Comparison of ENCODE assay signal across 1 cellular context in genomic region chr6:28648035-28648877, GRCh38.
A peak's percentile ranks its signal among the peaks of the same experiment; 100 is the strongest.
TF ChIP-seq lines count a peak whose summit lies in the region.

No MANE protein-coding gene starts in this region.

TF ChIP-seq in HepG2, 621 proteins besides CTCF, POLR2A, EP300 and RAD21 (continued from another document and continues in another):
- TF ChIP-seq REST (IDR thresholded peaks at IDR 0.05; ENCODE audit: borderline replicate concordance in 1 of 2, low read depth in 1 of 2, low read length in 2 of 2) (no peak), NR1H2 (CRISPR knock-in tag; IDR thresholded peaks at IDR 0.05; ENCODE audit: borderline replicate concordance, low read depth) (no peak), SYNCRIP (IDR thresholded peaks at IDR 0.05; ENCODE audit: insufficient read depth, low read depth, low read length) (no peak), ZNF281 (CRISPR knock-in tag; IDR thresholded peaks at IDR 0.05; ENCODE audit: borderline replicate concordance) (no peak), CAMTA2 (CRISPR knock-in tag; IDR thresholded peaks at IDR 0.05; ENCODE audit: borderline replicate concordance) (no peak), FOSL2 (CRISPR knock-in tag; IDR thresholded peaks at IDR 0.05) (peak; percentile 16; the same call in 1 of the 2 replicates), RARA (CRISPR knock-in tag; IDR thresholded peaks at IDR 0.05) (no peak), TAF15 (IDR thresholded peaks at IDR 0.05; ENCODE audit: low read depth, low read length, poor library complexity, severe bottlenecking) (no peak), ZNF207 (IDR thresholded peaks at IDR 0.05; ENCODE audit: borderline replicate concordance) (no peak), SP5 (CRISPR knock-in tag; IDR thresholded peaks at IDR 0.05; ENCODE audit: borderline replicate concordance, low read depth) (no peak), ZNF619 (CRISPR knock-in tag; IDR thresholded peaks at IDR 0.05) (0 out of 2 replicates have a peak, but pooled peaks have one; percentile 21), ZNF547 (CRISPR knock-in tag; IDR thresholded peaks at IDR 0.05) (no peak), NBN (conservative IDR thresholded peaks at IDR 0.05) (no peak), RFX1 (IDR thresholded peaks at IDR 0.05) (no peak), ZNF713 (CRISPR knock-in tag; IDR thresholded peaks at IDR 0.05) (no peak), ZFP90 (CRISPR knock-in tag; IDR thresholded peaks at IDR 0.05; ENCODE audit: borderline replicate concordance) (no peak), CHD2 (IDR thresholded peaks at IDR 0.05; ENCODE audit: low read depth, low read length) (no peak), IRF2 (CRISPR knock-in tag; IDR thresholded peaks at IDR 0.05) (0 out of 2 replicates have a peak, but pooled peaks have one; percentile 32), ZNF33B (CRISPR knock-in tag; IDR thresholded peaks at IDR 0.05) (no peak), AHR (CRISPR knock-in tag; IDR thresholded peaks at IDR 0.05) (no peak), CBX5 (CRISPR knock-in tag; IDR thresholded peaks at IDR 0.05; ENCODE audit: borderline replicate concordance) (no peak), ZNF788 (CRISPR knock-in tag; IDR thresholded peaks at IDR 0.05; ENCODE audit: borderline replicate concordance) (no peak; the same call in 1 of the 2 replicates), BRCA1 (CRISPR knock-in tag; IDR thresholded peaks at IDR 0.05) (no peak), ZNF441 (CRISPR knock-in tag; IDR thresholded peaks at IDR 0.05; ENCODE audit: borderline replicate concordance) (no peak), ZFP36L2 (CRISPR knock-in tag; IDR thresholded peaks at IDR 0.05) (0 out of 2 replicates have a peak, but pooled peaks have one; percentile 58), KLF11 (CRISPR knock-in tag; IDR thresholded peaks at IDR 0.05) (peak; percentile 61; the same call in 1 of the 2 replicates), GPBP1L1 (CRISPR knock-in tag; IDR thresholded peaks at IDR 0.05) (no peak), HDAC2 (CRISPR knock-in tag; IDR thresholded peaks at IDR 0.05) (peak; percentile 51; the same call in 1 of the 2 replicates), GZF1 (CRISPR knock-in tag; IDR thresholded peaks at IDR 0.05) (no peak), ZBTB37 (CRISPR knock-in tag; IDR thresholded peaks at IDR 0.05) (no peak), KDM2A (CRISPR knock-in tag; IDR thresholded peaks at IDR 0.05; ENCODE audit: borderline replicate concordance, low read depth) (peak; percentile 54), ISL2 (CRISPR knock-in tag; IDR thresholded peaks at IDR 0.05) (peak; percentile 6; the same call in 1 of the 2 replicates), FOXK1 (CRISPR knock-in tag; IDR thresholded peaks at IDR 0.05; ENCODE audit: borderline replicate concordance, low read depth) (peak; percentile 75; the same call in 1 of the 2 replicates), ZFY (CRISPR knock-in tag; IDR thresholded peaks at IDR 0.05) (no peak), NFE2L2 (IDR thresholded peaks at IDR 0.05; ENCODE audit: low read length) (no peak)
- TF ChIP-seq, protein P1, sequence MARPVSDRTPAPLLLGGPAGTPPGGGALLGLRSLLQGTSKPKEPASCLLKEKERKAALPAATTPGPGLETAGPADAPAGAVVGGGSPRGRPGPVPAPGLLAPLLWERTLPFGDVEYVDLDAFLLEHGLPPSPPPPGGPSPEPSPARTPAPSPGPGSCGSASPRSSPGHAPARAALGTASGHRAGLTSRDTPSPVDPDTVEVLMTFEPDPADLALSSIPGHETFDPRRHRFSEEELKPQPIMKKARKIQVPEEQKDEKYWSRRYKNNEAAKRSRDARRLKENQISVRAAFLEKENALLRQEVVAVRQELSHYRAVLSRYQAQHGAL (CRISPR knock-in tag; IDR thresholded peaks at IDR 0.05; ENCODE audit: not compliant biosample characterization) = no peak
- TF ChIP-seq, protein P2, sequence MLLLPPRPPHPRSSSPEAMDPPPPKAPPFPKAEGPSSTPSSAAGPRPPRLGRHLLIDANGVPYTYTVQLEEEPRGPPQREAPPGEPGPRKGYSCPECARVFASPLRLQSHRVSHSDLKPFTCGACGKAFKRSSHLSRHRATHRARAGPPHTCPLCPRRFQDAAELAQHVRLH (CRISPR knock-in tag; IDR thresholded peaks at IDR 0.05; ENCODE audit: borderline replicate concordance, low read depth) = peak; percentile 64
- TF ChIP-seq, protein P3, sequence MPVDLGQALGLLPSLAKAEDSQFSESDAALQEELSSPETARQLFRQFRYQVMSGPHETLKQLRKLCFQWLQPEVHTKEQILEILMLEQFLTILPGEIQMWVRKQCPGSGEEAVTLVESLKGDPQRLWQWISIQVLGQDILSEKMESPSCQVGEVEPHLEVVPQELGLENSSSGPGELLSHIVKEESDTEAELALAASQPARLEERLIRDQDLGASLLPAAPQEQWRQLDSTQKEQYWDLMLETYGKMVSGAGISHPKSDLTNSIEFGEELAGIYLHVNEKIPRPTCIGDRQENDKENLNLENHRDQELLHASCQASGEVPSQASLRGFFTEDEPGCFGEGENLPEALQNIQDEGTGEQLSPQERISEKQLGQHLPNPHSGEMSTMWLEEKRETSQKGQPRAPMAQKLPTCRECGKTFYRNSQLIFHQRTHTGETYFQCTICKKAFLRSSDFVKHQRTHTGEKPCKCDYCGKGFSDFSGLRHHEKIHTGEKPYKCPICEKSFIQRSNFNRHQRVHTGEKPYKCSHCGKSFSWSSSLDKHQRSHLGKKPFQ (CRISPR knock-in tag; IDR thresholded peaks at IDR 0.05; ENCODE audit: insufficient replicate concordance) = no peak
- TF ChIP-seq, protein P4, sequence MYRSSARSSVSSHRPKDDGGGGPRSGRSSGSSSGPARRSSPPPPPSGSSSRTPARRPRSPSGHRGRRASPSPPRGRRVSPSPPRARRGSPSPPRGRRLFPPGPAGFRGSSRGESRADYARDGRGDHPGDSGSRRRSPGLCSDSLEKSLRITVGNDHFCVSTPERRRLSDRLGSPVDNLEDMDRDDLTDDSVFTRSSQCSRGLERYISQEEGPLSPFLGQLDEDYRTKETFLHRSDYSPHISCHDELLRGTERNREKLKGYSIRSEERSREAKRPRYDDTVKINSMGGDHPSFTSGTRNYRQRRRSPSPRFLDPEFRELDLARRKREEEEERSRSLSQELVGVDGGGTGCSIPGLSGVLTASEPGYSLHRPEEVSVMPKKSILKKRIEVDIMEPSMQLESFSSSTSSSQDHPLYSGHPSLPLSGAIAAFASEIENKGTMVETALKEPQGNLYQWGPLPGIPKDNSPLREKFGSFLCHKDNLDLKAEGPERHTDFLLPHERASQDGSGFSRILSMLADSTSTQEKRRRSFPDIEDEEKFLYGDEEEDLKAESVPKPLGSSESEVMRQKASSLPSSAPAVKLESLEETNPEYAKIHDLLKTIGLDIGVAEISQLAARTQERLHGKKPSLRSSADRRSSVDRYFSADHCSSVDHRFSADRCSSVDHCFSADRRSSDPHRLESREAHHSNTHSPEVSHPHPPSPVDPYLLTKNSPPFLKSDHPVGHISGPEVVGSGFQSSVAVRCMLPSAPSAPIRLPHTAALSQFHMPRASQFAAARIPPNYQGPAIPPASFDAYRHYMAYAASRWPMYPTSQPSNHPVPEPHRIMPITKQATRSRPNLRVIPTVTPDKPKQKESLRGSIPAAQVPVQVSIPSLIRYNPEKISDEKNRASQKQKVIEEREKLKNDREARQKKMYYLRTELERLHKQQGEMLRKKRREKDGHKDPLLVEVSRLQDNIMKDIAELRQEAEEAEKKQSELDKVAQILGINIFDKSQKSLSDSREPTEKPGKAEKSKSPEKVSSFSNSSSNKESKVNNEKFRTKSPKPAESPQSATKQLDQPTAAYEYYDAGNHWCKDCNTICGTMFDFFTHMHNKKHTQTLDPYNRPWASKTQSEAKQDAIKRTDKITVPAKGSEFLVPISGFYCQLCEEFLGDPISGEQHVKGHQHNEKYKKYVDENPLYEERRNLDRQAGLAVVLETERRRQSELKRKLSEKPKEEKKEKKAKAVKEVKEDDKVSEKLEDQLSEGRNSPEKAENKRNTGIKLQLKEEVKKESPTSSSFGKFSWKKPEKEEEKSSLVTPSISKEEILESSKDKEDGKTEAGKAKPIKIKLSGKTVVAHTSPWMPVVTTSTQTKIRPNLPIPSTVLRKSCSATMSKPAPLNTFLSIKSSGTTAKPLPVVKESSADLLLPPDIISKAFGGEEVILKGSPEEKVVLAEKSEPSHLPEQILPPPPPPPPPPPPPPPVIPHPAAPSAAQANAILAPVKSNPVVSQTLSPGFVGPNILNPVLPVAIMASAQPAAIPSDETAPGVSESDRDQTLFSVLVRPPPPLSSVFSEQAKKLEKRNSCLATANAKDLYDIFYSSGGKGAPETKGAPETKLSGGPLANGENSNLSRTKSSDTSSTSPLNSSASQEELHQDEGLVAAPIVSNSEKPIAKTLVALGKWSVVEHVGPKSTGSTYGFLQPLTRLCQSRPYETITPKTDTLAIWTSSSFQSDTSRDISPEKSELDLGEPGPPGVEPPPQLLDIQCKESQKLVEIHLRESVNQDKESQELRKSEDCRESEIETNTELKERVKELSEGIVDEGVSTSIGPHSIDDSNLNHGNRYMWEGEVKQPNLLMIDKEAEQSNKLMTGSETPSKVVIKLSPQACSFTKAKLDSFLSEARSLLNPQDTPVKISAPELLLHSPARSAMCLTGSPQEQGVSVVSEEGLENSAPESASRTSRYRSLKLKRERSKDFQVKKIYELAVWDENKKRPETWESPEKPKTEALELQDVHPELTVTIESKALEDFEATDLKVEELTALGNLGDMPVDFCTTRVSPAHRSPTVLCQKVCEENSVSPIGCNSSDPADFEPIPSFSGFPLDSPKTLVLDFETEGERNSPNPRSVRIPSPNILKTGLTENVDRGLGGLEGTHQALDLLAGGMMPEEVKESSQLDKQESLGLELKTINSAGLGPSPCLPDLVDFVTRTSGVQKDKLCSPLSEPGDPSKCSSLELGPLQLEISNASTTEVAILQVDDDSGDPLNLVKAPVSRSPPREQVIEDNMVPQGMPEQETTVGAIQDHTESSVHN (CRISPR knock-in tag; IDR thresholded peaks at IDR 0.05) = no peak
- TF ChIP-seq, protein P5, sequence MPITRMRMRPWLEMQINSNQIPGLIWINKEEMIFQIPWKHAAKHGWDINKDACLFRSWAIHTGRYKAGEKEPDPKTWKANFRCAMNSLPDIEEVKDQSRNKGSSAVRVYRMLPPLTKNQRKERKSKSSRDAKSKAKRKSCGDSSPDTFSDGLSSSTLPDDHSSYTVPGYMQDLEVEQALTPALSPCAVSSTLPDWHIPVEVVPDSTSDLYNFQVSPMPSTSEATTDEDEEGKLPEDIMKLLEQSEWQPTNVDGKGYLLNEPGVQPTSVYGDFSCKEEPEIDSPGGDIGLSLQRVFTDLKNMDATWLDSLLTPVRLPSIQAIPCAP (CRISPR knock-in tag; IDR thresholded peaks at IDR 0.05; ENCODE audit: low read depth) = no peak
